In the genomic region with DNA sequence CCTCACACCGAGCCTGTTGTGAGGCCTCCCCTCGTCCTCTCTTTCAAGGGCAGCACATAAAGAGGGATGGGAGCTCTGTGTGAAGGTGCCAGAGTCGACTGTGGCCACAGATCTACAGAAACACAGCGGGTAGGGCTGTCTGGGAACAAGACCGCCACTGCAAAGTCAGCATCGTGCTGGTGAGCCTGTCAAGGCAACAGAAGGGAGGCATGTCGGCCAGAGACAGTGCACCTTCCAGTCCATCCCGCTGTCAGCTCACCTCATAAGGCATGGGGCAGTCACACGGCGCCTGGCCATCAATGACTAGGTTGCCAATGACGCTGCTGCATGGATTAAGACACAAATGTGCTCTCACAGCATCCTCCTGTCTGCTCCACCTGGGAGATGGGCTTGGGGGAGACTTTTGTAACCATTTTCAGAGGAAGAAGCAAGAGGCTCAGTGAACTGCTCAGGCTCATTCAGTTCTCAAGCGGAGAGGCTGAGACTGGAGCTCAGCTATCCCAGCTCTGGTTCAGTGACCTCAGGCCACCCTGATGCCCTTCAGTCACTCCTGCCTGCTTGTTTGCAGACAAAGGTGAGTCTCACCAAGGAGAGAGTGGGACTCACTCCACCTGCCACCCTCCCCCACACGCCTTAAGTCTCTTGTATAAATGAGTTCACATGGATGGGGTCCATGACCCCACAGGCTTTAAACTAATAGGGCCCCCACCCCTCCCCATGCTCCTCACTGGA, we compare ENCODE assay signal across 1 cellular context.
A peak's percentile ranks its signal among the peaks of the same experiment; 100 is the strongest.
TF ChIP-seq lines count a peak whose summit lies in the region.

No MANE protein-coding gene starts in this region.

TF ChIP-seq in HepG2, 621 proteins besides CTCF, POLR2A, EP300 and RAD21 (continued from another document):
- no peak for TF ChIP-seq NFKB2 (CRISPR knock-in tag; IDR thresholded peaks at IDR 0.05; ENCODE audit: borderline replicate concordance)
- TF ChIP-seq ZNF354B (CRISPR knock-in tag; IDR thresholded peaks at IDR 0.05) = no peak
- TF ChIP-seq, protein P1, sequence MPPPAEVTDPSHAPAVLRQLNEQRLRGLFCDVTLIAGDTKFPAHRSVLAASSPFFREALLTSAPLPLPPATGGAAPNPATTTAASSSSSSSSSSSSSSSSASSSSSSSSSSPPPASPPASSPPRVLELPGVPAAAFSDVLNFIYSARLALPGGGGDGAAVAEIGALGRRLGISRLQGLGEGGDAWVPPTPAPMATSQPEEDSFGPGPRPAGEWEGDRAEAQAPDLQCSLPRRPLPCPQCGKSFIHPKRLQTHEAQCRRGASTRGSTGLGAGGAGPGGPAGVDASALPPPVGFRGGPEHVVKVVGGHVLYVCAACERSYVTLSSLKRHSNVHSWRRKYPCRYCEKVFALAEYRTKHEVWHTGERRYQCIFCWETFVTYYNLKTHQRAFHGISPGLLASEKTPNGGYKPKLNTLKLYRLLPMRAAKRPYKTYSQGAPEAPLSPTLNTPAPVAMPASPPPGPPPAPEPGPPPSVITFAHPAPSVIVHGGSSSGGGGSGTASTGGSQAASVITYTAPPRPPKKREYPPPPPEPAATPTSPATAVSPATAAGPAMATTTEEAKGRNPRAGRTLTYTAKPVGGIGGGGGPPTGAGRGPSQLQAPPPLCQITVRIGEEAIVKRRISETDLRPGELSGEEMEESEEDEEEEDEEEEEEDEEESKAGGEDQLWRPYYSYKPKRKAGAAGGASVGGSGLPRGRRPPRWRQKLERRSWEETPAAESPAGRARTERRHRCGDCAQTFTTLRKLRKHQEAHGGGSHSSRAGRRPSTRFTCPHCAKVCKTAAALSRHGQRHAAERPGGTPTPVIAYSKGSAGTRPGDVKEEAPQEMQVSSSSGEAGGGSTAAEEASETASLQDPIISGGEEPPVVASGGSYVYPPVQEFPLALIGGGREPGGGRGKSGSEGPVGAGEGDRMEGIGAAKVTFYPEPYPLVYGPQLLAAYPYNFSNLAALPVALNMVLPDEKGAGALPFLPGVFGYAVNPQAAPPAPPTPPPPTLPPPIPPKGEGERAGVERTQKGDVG (CRISPR knock-in tag; IDR thresholded peaks at IDR 0.05; ENCODE audit: borderline replicate concordance) = 0 out of 2 replicates have a peak, but pooled peaks have one; percentile 8
